Comparison of ENCODE assay signal across 13 cellular contexts in genomic region chr17:28347261-28347891, GRCh38. TPM values are rescaled to one million over a fixed set of nuclear protein-coding genes. Genes with fewer than 3 reads are reported as not detected.
DNase-seq lines count a peak whose midpoint lies in the region; ATAC-seq and TF ChIP-seq lines count a peak whose summit lies in the region.
"Had no signal": no experiment of that assay in that cellular context is flagged by ENCODE, and none has a peak within 500 bp of the region (broad histone marks: within the 10 kb centered on the region; RNA-seq: fewer than 3 reads in every experiment).

No MANE protein-coding gene starts in this region.

- H3K9me3 Mint-ChIP-seq in activated CD8-positive, alpha-beta T cell treated with anti-CD3 and anti-CD28 coated beads for 36 hours = no peaks in the 10 kb centered on the region
- no peaks in the 10 kb centered on the region for H3K9me3 Mint-ChIP-seq in stimulated activated effector memory CD8-positive, alpha-beta T cell treated with anti-CD3 and anti-CD28 coated beads, Interleukin-12 subunit alpha, Interleukin-12 subunit beta, amount 100 ng/mL, for 72 hours

- H3K36me3 ChIP-seq in RWPE2 (ENCODE audit: low read depth) = peaks cover 85% of the 10 kb centered on the region

- H3K27me3 ChIP-seq in RWPE2 (ENCODE audit: insufficient read depth, poor library complexity, severe bottlenecking) = no peaks in the 10 kb centered on the region

- POLR2A ChIA-PET in activated CD8-positive, alpha-beta T cell treated with anti-CD3 and anti-CD28 coated beads for 36 hours (lab: Charles Lee) = interaction anchor here (0.7 to 4.1 kb wide), 3 partner anchors 8 to 69 kb away, joined by 3 to 33 read pairs (median 3); partner anchors contain the start of gene POLDIP2

- H3K27ac ChIP-seq in RWPE2 (ENCODE audit: poor library complexity, severe bottlenecking) = peak overlapping the region; percentile 90
- H3K27ac ChIP-seq: KMS-11 had no signal

- H3K4me1 Mint-ChIP-seq in activated CD8-positive, alpha-beta T cell treated with anti-CD3 and anti-CD28 coated beads for 36 hours (ENCODE audit: low read depth) = no peaks in the 10 kb centered on the region
- H3K4me1 Mint-ChIP-seq in stimulated activated effector memory CD8-positive, alpha-beta T cell treated with anti-CD3 and anti-CD28 coated beads, Interleukin-12 subunit alpha, Interleukin-12 subunit beta, amount 100 ng/mL, for 72 hours = no peaks in the 10 kb centered on the region

- H3K36me3 Mint-ChIP-seq in activated CD8-positive, alpha-beta T cell treated with anti-CD3 and anti-CD28 coated beads for 36 hours (ENCODE audit: low read depth) = peaks cover 47% of the 10 kb centered on the region
- peaks cover 96% of the 10 kb centered on the region for H3K36me3 Mint-ChIP-seq in stimulated activated effector memory CD8-positive, alpha-beta T cell treated with anti-CD3 and anti-CD28 coated beads, Interleukin-12 subunit alpha, Interleukin-12 subunit beta, amount 100 ng/mL, for 72 hours

- CTCF ChIA-PET in activated CD8-positive, alpha-beta T cell treated with anti-CD3 and anti-CD28 coated beads for 36 hours (lab: Charles Lee) = interaction anchor here (1.0 to 2.0 kb wide), 5 partner anchors 8 to 542 kb away, joined by 3 to 10 read pairs (median 4); partner anchors contain the start of genes IFT20 and TNFAIP1

- H3K27me3 Mint-ChIP-seq in activated CD8-positive, alpha-beta T cell treated with anti-CD3 and anti-CD28 coated beads for 36 hours = no peaks in the 10 kb centered on the region

- no peak overlapping the region for H3K4me3 Mint-ChIP-seq in activated CD8-positive, alpha-beta T cell treated with anti-CD3 and anti-CD28 coated beads for 36 hours
- H3K4me3 Mint-ChIP-seq in stimulated activated effector memory CD8-positive, alpha-beta T cell treated with anti-CD3 and anti-CD28 coated beads, Interleukin-12 subunit alpha, Interleukin-12 subunit beta, amount 100 ng/mL, for 72 hours = no peak overlapping the region

- peak; percentile 95 for ATAC-seq in RWPE2 (ENCODE audit: low read depth)
- no peak for ATAC-seq in activated CD8-positive, alpha-beta T cell treated with anti-CD3 and anti-CD28 coated beads for 36 hours
- no peak for ATAC-seq in stimulated activated effector memory CD8-positive, alpha-beta T cell treated with anti-CD3 and anti-CD28 coated beads, Interleukin-12 subunit alpha, Interleukin-12 subunit beta, amount 100 ng/mL, for 72 hours
- ATAC-seq: sciatic nerve had no signal

- H3K27ac Mint-ChIP-seq in activated CD8-positive, alpha-beta T cell treated with anti-CD3 and anti-CD28 coated beads for 36 hours = no peak overlapping the region
- H3K27ac Mint-ChIP-seq in stimulated activated effector memory CD8-positive, alpha-beta T cell treated with anti-CD3 and anti-CD28 coated beads, Interleukin-12 subunit alpha, Interleukin-12 subunit beta, amount 100 ng/mL, for 72 hours = no peak overlapping the region

- H3K4me1 ChIP-seq in RWPE2 (ENCODE audit: insufficient read depth, poor library complexity, severe bottlenecking) = peaks cover 21% of the 10 kb centered on the region

- peak; percentile 84 for DNase-seq in GM04503 (ENCODE audit: low read depth)
- DNase-seq in RWPE2 (ENCODE audit: low spot score) = no peak
- peak; percentile 89 for DNase-seq in fibroblast of mammary gland (ENCODE audit: low read depth)
- peak; percentile 45 for DNase-seq in posterior vena cava (ENCODE audit: low spot score)
- no peak for DNase-seq in NOMO-1 treated with dmso at 0.1 percent for 144 hours (lab: John Stamatoyannopoulos, UW; ENCODE audit: unreplicated experiment)
- DNase-seq in DMS153 treated with DMSO at 0.1 percent for 48 hours (lab: John Stamatoyannopoulos, UW; ENCODE audit: unreplicated experiment) = no peak
- no peak for DNase-seq in activated CD8-positive, alpha-beta T cell treated with anti-CD3 and anti-CD28 coated beads for 36 hours
- DNase-seq in stimulated activated effector memory CD8-positive, alpha-beta T cell treated with anti-CD3 and anti-CD28 coated beads, Interleukin-12 subunit alpha, Interleukin-12 subunit beta, amount 100 ng/mL, for 72 hours (ENCODE audit: low spot score in 2 of 2) = no peak
- DNase-seq: SHP77 had no signal

- no peaks in the 10 kb centered on the region for H3K9me3 ChIP-seq in RWPE2 (ENCODE audit: severe bottlenecking)

- peak; percentile 3 for TF ChIP-seq CTCF in RWPE2 (IDR thresholded peaks at IDR 0.05; ENCODE audit: poor library complexity, severe bottlenecking)
- TF ChIP-seq CTCF in fibroblast of mammary gland (conservative IDR thresholded peaks at IDR 0.05; ENCODE audit: control insufficient read depth, insufficient read depth, low read depth, low read length) = no peak
- no peak for TF ChIP-seq CTCF in activated CD8-positive, alpha-beta T cell treated with anti-CD3 and anti-CD28 coated beads for 36 hours (IDR thresholded peaks at IDR 0.05)

- intact Hi-C loops in posterior vena cava (cut with DNase I) = no loop called here
- intact Hi-C loops in activated CD8-positive, alpha-beta T cell treated with anti-CD3 and anti-CD28 coated beads for 36 hours (cut with micrococcal nuclease) = no loop called here

- H3K4me3 ChIP-seq in RWPE2 (ENCODE audit: severe bottlenecking) = no peak overlapping the region
- H3K4me3 ChIP-seq in fibroblast of mammary gland (ENCODE audit: control insufficient read depth, low read depth, low read length) = no peak overlapping the region

RNA-seq across cellular contexts. Expression of gene POLDIP2, which starts 10.0 kb away (rescaled TPM):
- total RNA-seq in posterior vena cava = 10 to 100 TPM; 53.5 to 54.4 TPM
- 10 to 100 TPM; 87.6 to 88.7 TPM for total RNA-seq in activated CD8-positive, alpha-beta T cell treated with anti-CD3 and anti-CD28 coated beads for 36 hours

RNA-seq across cellular contexts. Expression of gene TNFAIP1, which starts 11.8 kb away (rescaled TPM):
- total RNA-seq in posterior vena cava = 10 to 100 TPM; 39.7 to 45.9 TPM
- 10 to 100 TPM; 19.5 to 20.9 TPM for total RNA-seq in activated CD8-positive, alpha-beta T cell treated with anti-CD3 and anti-CD28 coated beads for 36 hours

RNA-seq across cellular contexts. Expression of gene IFT20, which starts 12.1 kb away (rescaled TPM):
- total RNA-seq in posterior vena cava = 10 to 100 TPM; 28.3 to 34.9 TPM
- total RNA-seq in activated CD8-positive, alpha-beta T cell treated with anti-CD3 and anti-CD28 coated beads for 36 hours = 10 to 100 TPM; 16.7 to 18.8 TPM

RNA-seq across cellular contexts. Expression of gene SEBOX, which starts 17.6 kb away (rescaled TPM):
- not detected for total RNA-seq in posterior vena cava
- total RNA-seq in activated CD8-positive, alpha-beta T cell treated with anti-CD3 and anti-CD28 coated beads for 36 hours = not detected
- total RNA-seq: fibroblast of villous mesenchyme, sciatic nerve, urinary bladder had no signal

RNA-seq across cellular contexts. Expression of gene VTN, which starts 22.7 kb away (rescaled TPM):
- total RNA-seq in posterior vena cava = 1 to 10 TPM; 1.8 to 5.4 TPM
- under 1 TPM in 1 of 2 experiments, not detected in 1; 0.11 TPM for total RNA-seq in activated CD8-positive, alpha-beta T cell treated with anti-CD3 and anti-CD28 coated beads for 36 hours

Comparison
In these comparisons a context has a peak if more than half of its experiments do, and no peak if none do; other contexts are left out.
1. DNase-seq: peak in GM04503 (single experiment), fibroblast of mammary gland (single experiment) and posterior vena cava (single experiment); none in RWPE2 (single experiment), NOMO-1 treated with dmso at 0.1 percent for 144 hours (single experiment), DMS153 treated with DMSO at 0.1 percent for 48 hours (single experiment), activated CD8-positive, alpha-beta T cell treated with anti-CD3 and anti-CD28 coated beads for 36 hours (single experiment) and stimulated activated effector memory CD8-positive, alpha-beta T cell treated with anti-CD3 and anti-CD28 coated beads, Interleukin-12 subunit alpha, Interleukin-12 subunit beta, amount 100 ng/mL, for 72 hours (0 of 2).